18 cellular contexts compared by ENCODE assay signal in the genomic region with DNA sequence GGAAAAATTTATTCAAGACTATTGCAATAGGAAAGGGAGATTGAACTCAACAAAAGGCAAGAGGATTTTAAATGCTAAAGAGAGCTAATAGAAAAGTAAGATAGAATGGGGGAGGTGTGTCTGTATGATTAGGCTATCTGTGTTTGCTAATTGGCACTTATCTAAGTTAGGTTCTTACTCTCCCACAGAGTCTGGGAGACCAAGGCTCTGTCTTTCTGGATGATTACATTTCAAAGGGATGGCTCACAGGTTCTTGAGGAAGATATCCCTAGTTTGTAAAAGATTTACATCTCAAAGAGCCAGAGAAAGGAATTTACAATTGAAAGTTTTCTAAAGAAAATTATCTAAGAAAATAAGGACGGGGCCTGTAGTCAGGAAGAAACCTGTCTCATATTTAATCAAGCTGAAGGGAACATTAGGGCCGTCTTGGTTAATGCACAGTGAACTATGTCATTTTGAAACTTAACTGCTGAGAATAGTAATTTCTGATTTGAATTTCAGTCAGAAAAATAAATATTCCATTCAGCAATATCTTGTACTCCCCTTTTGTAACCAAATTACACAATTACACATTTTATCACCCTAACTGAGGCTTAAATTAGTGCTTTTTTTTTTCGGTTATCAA.
DNase-seq lines count a peak whose midpoint lies in the region; ATAC-seq and TF ChIP-seq lines count a peak whose summit lies in the region.
"Had no signal": no experiment of that assay in that cellular context is flagged by ENCODE, and none has a peak within 500 bp of the region (broad histone marks: within the 10 kb centered on the region; RNA-seq: fewer than 3 reads in every experiment).

No MANE protein-coding gene starts in this region.

- TF ChIP-seq POLR2A in esophagus muscularis mucosa (IDR thresholded peaks at IDR 0.05; ENCODE audit: low read depth) (no peak), transverse colon (IDR thresholded peaks at IDR 0.05) (no peak)

- TF ChIP-seq CTCF in GM06990 (IDR thresholded peaks at IDR 0.05; ENCODE audit: insufficient read depth, low read length, poor library complexity, severe bottlenecking) (no peak), WTC11 (IDR thresholded peaks at IDR 0.05) (no peak), neural progenitor cell (IDR thresholded peaks at IDR 0.05) (no peak), esophagus muscularis mucosa (IDR thresholded peaks at IDR 0.05) (no peak), GM13977 (IDR thresholded peaks at IDR 0.05; ENCODE audit: extremely low read depth, insufficient read depth, missing control alignments) (no peak), transverse colon (IDR thresholded peaks at IDR 0.05) (no peak)

- peak; percentile 12 for DNase-seq in GM06990 (ENCODE audit: extremely low read depth, insufficient read length)
- DNase-seq in HAP-1 (ENCODE audit: low spot score in 2 of 2), result peak; percentile 10 to 83
- DNase-seq in WTC11 (ENCODE audit: low spot score), result no peak
- DNase-seq in neural progenitor cell (ENCODE audit: low spot score), result peak; percentile 63
- DNase-seq in esophagus muscularis mucosa (ENCODE audit: extremely low spot score), result no peak
- no peak for DNase-seq in retina
- DNase-seq in GM13977 (ENCODE audit: low spot score), result no peak
- DNase-seq in transverse colon, result no peak
- DNase-seq: C1 segment of cervical spinal cord, DMS 273 treated with DMSO at 0.1 percent for 48 hours, GM23248, KG1, NCI-H1436, NCI-H2029, NCI-H510A, NCI-H82, Right ventricle myocardium superior had no signal

- H3K4me3 ChIP-seq in GM06990 (replicated peaks; ENCODE audit: low read depth, low read length) (no peak overlapping the region), HAP-1 (no peak overlapping the region), neural progenitor cell (no peak overlapping the region), esophagus muscularis mucosa (no peak overlapping the region), transverse colon (no peak overlapping the region)
- H3K4me3 ChIP-seq: GM23248, SK-N-MC had no signal

- no peak for TF ChIP-seq EP300 in esophagus muscularis mucosa (IDR thresholded peaks at IDR 0.05)
- no peak for TF ChIP-seq EP300 in transverse colon (IDR thresholded peaks at IDR 0.05; ENCODE audit: low read depth)

- H3K79me2 ChIP-seq in neural progenitor cell (ENCODE audit: low read depth), result no peaks in the 10 kb centered on the region

- no peaks in the 10 kb centered on the region for H4K20me1 ChIP-seq in neural progenitor cell (ENCODE audit: low read depth)

- H3K9me3 ChIP-seq in HAP-1 (no peaks in the 10 kb centered on the region), neural progenitor cell (ENCODE audit: low read depth) (peaks cover 11% of the 10 kb centered on the region), esophagus muscularis mucosa (no peaks in the 10 kb centered on the region), transverse colon (no peaks in the 10 kb centered on the region)

- POLR2A ChIA-PET in WTC11 (lab: Charles Lee), result no interaction called here

- H2AFZ ChIP-seq in neural progenitor cell (replicated peaks), result no peak overlapping the region
- H2AFZ ChIP-seq: GM23248 had no signal

- ATAC-seq in WTC11, result peak; percentile 32; the same call in 1 of the 2 replicates

- in situ Hi-C loops in HAP-1 (cut with MboI; ENCODE audit: low sequenced_read_pairs), result no loop called here
- in situ Hi-C loops in GM13977 (cut with MboI; ENCODE audit: low pct_unique_long_range_greater_than_20kb, low sequenced_read_pairs, unreplicated experiment), result no loop called here
- in situ Hi-C loops in transverse colon (cut with MboI; ENCODE audit: low pct_ligation_motif_present in 1 of 4, low pct_unique_long_range_greater_than_20kb in 1 of 4, low sequenced_read_pairs in 3 of 4), result no loop called here

- H3K27ac ChIP-seq in neural progenitor cell, result no peak overlapping the region
- H3K27ac ChIP-seq in esophagus muscularis mucosa (replicated peaks in 1 of 4), result no peak overlapping the region
- no peak overlapping the region for H3K27ac ChIP-seq in transverse colon
- H3K27ac ChIP-seq: GM23248, SK-N-MC had no signal

- CTCF ChIA-PET in WTC11 (lab: Charles Lee), result no interaction called here

- no peak overlapping the region for H3K9ac ChIP-seq in neural progenitor cell
- H3K9ac ChIP-seq: GM23248 had no signal

- H3K27me3 ChIP-seq in GM06990 (replicated peaks; ENCODE audit: control insufficient read depth, insufficient read depth, low read length), result no peaks in the 10 kb centered on the region
- no peaks in the 10 kb centered on the region for H3K27me3 ChIP-seq in HAP-1 (ENCODE audit: low read depth)
- H3K27me3 ChIP-seq in neural progenitor cell, result no peaks in the 10 kb centered on the region
- no peaks in the 10 kb centered on the region for H3K27me3 ChIP-seq in esophagus muscularis mucosa
- no peaks in the 10 kb centered on the region for H3K27me3 ChIP-seq in transverse colon

- intact Hi-C loops in esophagus muscularis mucosa (cut with DNase I) (no loop called here), transverse colon (cut with DNase I; ENCODE audit: low total_unique reads) (no loop called here)

- 70% methylated on average over 3 of the region's 3 CpGs for WGBS in esophagus muscularis mucosa
- 67 to 68% methylated on average over 2 to 3 of the region's 3 CpGs for WGBS in transverse colon (ENCODE audit: low coverage in 1 of 2), 2 donors

- no peak overlapping the region for H3K27ac Mint-ChIP-seq in WTC11
- no peak overlapping the region for H3K27ac Mint-ChIP-seq in neural progenitor cell

- H3K4me2 ChIP-seq in neural progenitor cell, result peak overlapping the region; percentile 37

- no peaks in the 10 kb centered on the region for H3K36me3 ChIP-seq in GM06990 (ENCODE audit: control insufficient read depth, insufficient read depth, low read length)
- no peaks in the 10 kb centered on the region for H3K36me3 ChIP-seq in HAP-1 (replicated peaks)
- H3K36me3 ChIP-seq in neural progenitor cell, result no peaks in the 10 kb centered on the region
- H3K36me3 ChIP-seq in esophagus muscularis mucosa, result no peaks in the 10 kb centered on the region
- H3K36me3 ChIP-seq in transverse colon, result no peaks in the 10 kb centered on the region

- H3K4me1 Mint-ChIP-seq in WTC11 (peaks cover 7% of the 10 kb centered on the region; the same call in 1 of the 2 replicates), neural progenitor cell (peaks cover 4% of the 10 kb centered on the region)

- no peaks in the 10 kb centered on the region for H3F3A ChIP-seq in neural progenitor cell (ENCODE audit: low read depth)

- peaks cover 18% of the 10 kb centered on the region for H3K4me1 ChIP-seq in HAP-1
- peaks cover 19% of the 10 kb centered on the region for H3K4me1 ChIP-seq in neural progenitor cell
- H3K4me1 ChIP-seq in esophagus muscularis mucosa, result no peaks in the 10 kb centered on the region
- no peaks in the 10 kb centered on the region for H3K4me1 ChIP-seq in transverse colon

- H3K27me3 Mint-ChIP-seq in WTC11 (ENCODE audit: low read depth) (peaks cover 89% of the 10 kb centered on the region), neural progenitor cell (ENCODE audit: insufficient read depth, low read depth) (no peaks in the 10 kb centered on the region)

- no peaks in the 10 kb centered on the region for H3K36me3 Mint-ChIP-seq in WTC11
- H3K36me3 Mint-ChIP-seq in neural progenitor cell, result no peaks in the 10 kb centered on the region

- H3K4me3 Mint-ChIP-seq in WTC11 (no peak overlapping the region), neural progenitor cell (no peak overlapping the region)

- H3K9me3 Mint-ChIP-seq in WTC11 (no peaks in the 10 kb centered on the region), neural progenitor cell (no peaks in the 10 kb centered on the region)

TF ChIP-seq in WTC11, 78 proteins besides CTCF, POLR2A, EP300 and RAD21:
- no peak for TF ChIP-seq ELF4 (CRISPR knock-in tag; IDR thresholded peaks at IDR 0.05; ENCODE audit: low read depth)
- no peak for TF ChIP-seq ETV6 (CRISPR knock-in tag; IDR thresholded peaks at IDR 0.05)

Comparison
In these comparisons a context has a peak if more than half of its experiments do, and no peak if none do; other contexts are left out.
1. DNase-seq: peak in GM06990 (single experiment), HAP-1 (2 of 2) and neural progenitor cell (single experiment); none in WTC11 (single experiment), esophagus muscularis mucosa (single experiment), retina (single experiment), GM13977 (single experiment) and transverse colon (single experiment).